In genomic region chr2:131363703-131364186, GRCh38 we compare ENCODE assay signal across 8 cellular contexts. TPM values are rescaled to one million over a fixed set of nuclear protein-coding genes. Genes with fewer than 3 reads are reported as not detected.
DNase-seq lines count a peak whose midpoint lies in the region; ATAC-seq and TF ChIP-seq lines count a peak whose summit lies in the region.
"Not testable (repeated sequence)": the region's sequence is repeated elsewhere in the genome, so short reads cannot be mapped to it uniquely, and the experiment has no call there.

RAB6D (minus strand) TSS chr2:131364168; CDS start chr2:131363720, 448 bp downstream.

- H3K4me3 ChIP-seq in AG10803 (ENCODE audit: low read length) = peak within 1 kb of the TSS; percentile 30; the same call in 1 of the 2 replicates
- H3K4me3 ChIP-seq in HUES48 (ENCODE audit: low read depth, low read length) = peak within 1 kb of the TSS; percentile 58; the same call in 1 of the 2 replicates
- peak within 1 kb of the TSS in 1 of 2 experiments; percentile 35; a peak in 2 of 4 replicates for H3K4me3 ChIP-seq in SK-N-SH (ENCODE audit: low read depth in 2 of 2, low read length in 1 of 2)
- peak within 1 kb of the TSS; percentile 47 for H3K4me3 ChIP-seq in adipocyte (ENCODE audit: low read length)
- peak within 1 kb of the TSS; percentile 21 for H3K4me3 ChIP-seq in epithelial cell of esophagus (ENCODE audit: low read length)

- H3K4me2 ChIP-seq in SK-N-SH = 0 out of 2 replicates have a peak within 1 kb of the TSS, but pooled peaks have one; percentile 57

- not testable (repeated sequence) for H3K27ac Mint-ChIP-seq in nephron progenitor cell; stimulated activated memory B cell treated with anti-CD40 and anti-IgM and Interleukin-4, amounts not matched to agents 10 μg/mL and 1 μg/mL and 100 μg/mL, for 72 hours

- CTCF ChIA-PET in SK-N-SH (lab: Yijun Ruan, JAX) = not testable (repeated sequence)

- not testable (repeated sequence) for H3K4me1 Mint-ChIP-seq in nephron progenitor cell; stimulated activated memory B cell treated with anti-CD40 and anti-IgM and Interleukin-4, amounts not matched to agents 10 μg/mL and 1 μg/mL and 100 μg/mL, for 72 hours

- POLR2A ChIA-PET in SK-N-SH (lab: Yijun Ruan, JAX) = not testable (repeated sequence)

- H3K36me3 Mint-ChIP-seq in nephron progenitor cell (ENCODE audit: low read depth); stimulated activated memory B cell treated with anti-CD40 and anti-IgM and Interleukin-4, amounts not matched to agents 10 μg/mL and 1 μg/mL and 100 μg/mL, for 72 hours: not testable (repeated sequence)

- TF ChIP-seq CTCF in AG10803 (conservative IDR thresholded peaks at IDR 0.05; ENCODE audit: low read length); SK-N-SH (IDR thresholded peaks at IDR 0.05); epithelial cell of esophagus (IDR thresholded peaks at IDR 0.05; ENCODE audit: insufficient read depth, low read depth, low read length, missing control alignments); nephron progenitor cell (IDR thresholded peaks at IDR 0.05): not testable (repeated sequence)

- H4K20me1 ChIP-seq in SK-N-SH (ENCODE audit: insufficient read depth) = not testable (repeated sequence)

- H3K4me3 Mint-ChIP-seq in nephron progenitor cell = peak within 1 kb of the TSS; percentile 77
- peak within 1 kb of the TSS; percentile 38 for H3K4me3 Mint-ChIP-seq in stimulated activated memory B cell treated with anti-CD40 and anti-IgM and Interleukin-4, amounts not matched to agents 10 μg/mL and 1 μg/mL and 100 μg/mL, for 72 hours

- not testable (repeated sequence) for H3K9ac ChIP-seq in HUES48 (ENCODE audit: low read depth, low read length); SK-N-SH; adipocyte (ENCODE audit: low read length)

- H3K9me3 ChIP-seq in HUES48 (ENCODE audit: control insufficient read depth, insufficient read depth, low read length); SK-N-SH; adipocyte (ENCODE audit: control insufficient read depth, low read length): not testable (repeated sequence)

- H3F3A ChIP-seq in SK-N-SH (replicated peaks; ENCODE audit: insufficient read depth) = not testable (repeated sequence)

- not testable (repeated sequence) for ATAC-seq in stimulated activated memory B cell treated with anti-CD40 and anti-IgM and Interleukin-4, amounts not matched to agents 10 μg/mL and 1 μg/mL and 100 μg/mL, for 72 hours

- not testable (repeated sequence) for H3K9me2 ChIP-seq in SK-N-SH

- not testable (repeated sequence) for H2AFZ ChIP-seq in SK-N-SH (ENCODE audit: low read depth)

- not testable (repeated sequence) for H3K79me2 ChIP-seq in SK-N-SH (ENCODE audit: insufficient read depth)

- 9% methylated on average over 19 of the region's 50 CpGs for WGBS in SK-N-SH (ENCODE audit: low lambda C conversion rate)

- H3K27me3 ChIP-seq in HUES48 (ENCODE audit: control insufficient read depth, insufficient read depth, low read length) = peaks cover 31% of the 10 kb centered on the region
- not testable (repeated sequence) for H3K27me3 ChIP-seq in SK-N-SH (ENCODE audit: insufficient read depth); adipocyte (replicated peaks; ENCODE audit: control insufficient read depth, insufficient read depth, low read length)

- not testable (repeated sequence) for DNase-seq in AG10803 (ENCODE audit: low read depth); adipocyte (ENCODE audit: low read depth)
- DNase-seq in SK-N-SH (peak; percentile 44), epithelial cell of esophagus (ENCODE audit: low read depth) (peak; percentile 14), iPS-NIHi7 (ENCODE audit: extremely low spot score) (peak; percentile 18), nephron progenitor cell (peak; percentile 44)

- H3K36me3 ChIP-seq in HUES48 (ENCODE audit: control insufficient read depth, insufficient read depth, low read length); SK-N-SH (replicated peaks in 1 of 2; ENCODE audit: control insufficient read depth in 1 of 2, insufficient read depth in 2 of 2, low read length in 1 of 2); adipocyte (ENCODE audit: control insufficient read depth, insufficient read depth, low read length, severe bottlenecking): not testable (repeated sequence)

- TF ChIP-seq EP300 in SK-N-SH (IDR thresholded peaks at IDR 0.05; ENCODE audit: borderline replicate concordance in 1 of 2, low read depth in 1 of 2, low read length in 1 of 2) = not testable (repeated sequence)

- not testable (repeated sequence) for H3K27ac ChIP-seq in HUES48 (ENCODE audit: low read depth, low read length); SK-N-SH (ENCODE audit: low read depth in 2 of 2, low read length in 1 of 2)

- not testable (repeated sequence) for TF ChIP-seq RAD21 in SK-N-SH (IDR thresholded peaks at IDR 0.05; ENCODE audit: low read length)

- H3K9me3 Mint-ChIP-seq in nephron progenitor cell; stimulated activated memory B cell treated with anti-CD40 and anti-IgM and Interleukin-4, amounts not matched to agents 10 μg/mL and 1 μg/mL and 100 μg/mL, for 72 hours: not testable (repeated sequence)

- H3K27me3 Mint-ChIP-seq in nephron progenitor cell (ENCODE audit: low read depth, poor library complexity) = peaks cover 77% of the 10 kb centered on the region
- H3K27me3 Mint-ChIP-seq in stimulated activated memory B cell treated with anti-CD40 and anti-IgM and Interleukin-4, amounts not matched to agents 10 μg/mL and 1 μg/mL and 100 μg/mL, for 72 hours = peaks cover 69% of the 10 kb centered on the region

- not testable (repeated sequence) for H3K4me1 ChIP-seq in HUES48 (ENCODE audit: control insufficient read depth, insufficient read depth, low read length); SK-N-SH (ENCODE audit: control insufficient read depth in 1 of 2, insufficient read depth in 2 of 2, low read depth in 1 of 2, low read length in 1 of 2); adipocyte (ENCODE audit: control insufficient read depth, insufficient read depth, low read length)

RNA-seq across cellular contexts. Expression of gene RAB6D, which starts in this region (rescaled TPM):
- not detected in 2 replicates for polyA plus RNA-seq in SK-N-SH (2012; rRNA removed)
- polyA plus RNA-seq in SK-N-SH (2012; cell fraction: cytosol; rRNA removed) = 0.01 and 0.04 TPM in 2 replicates
- 0.01 TPM in 1 of 2 replicates, not detected in the other for polyA plus RNA-seq in SK-N-SH (2012; cell fraction: nucleus; rRNA removed)

Comparison
In these comparisons a context has a peak if more than half of its experiments do, and no peak if none do; other contexts are left out.
1. Peak in DNase-seq and H3K4me2 ChIP-seq in SK-N-SH; RNA of the gene not detected or under 1 TPM.